In genomic region chr1:8439015-8439702, GRCh38 we compare ENCODE assay signal across 8 cellular contexts.
DNase-seq lines count a peak whose midpoint lies in the region; FAIRE-seq and TF ChIP-seq lines count a peak whose summit lies in the region.

No MANE protein-coding gene starts in this region.

- no peaks in the 10 kb centered on the region for H4K20me1 ChIP-seq in endothelial cell of umbilical vein (replicated peaks; ENCODE audit: control insufficient read depth, extremely low read depth, insufficient read depth, low read length)

- no TSS peak for BruUV-seq in endothelial cell of umbilical vein (replicated peaks; lab: Mats Ljungman, UMichigan)

- no peaks in the 10 kb centered on the region for H3K27me3 ChIP-seq in endothelial cell of umbilical vein (ENCODE audit: control insufficient read depth in 2 of 2, insufficient read depth in 2 of 2, low read length in 2 of 2)

- H3K4me3 Mint-ChIP-seq in mesothelial cell of epicardium: peak overlapping the region; percentile 16
- no peak overlapping the region for H3K4me3 Mint-ChIP-seq in activated T-helper 1 cell treated with anti-CD3 and anti-CD28 coated beads, Interleukin-12 subunit alpha, Interleukin-12 subunit beta, Interleukin-2, Interleukin-4 antibody, amounts not matched to agents 30 ng/mL and 10 ng/mL and 1 ng/mL, durations not matched to agents 14 hours and 24 hours and 36 hours

- H3K9me1 ChIP-seq in endothelial cell of umbilical vein (replicated peaks; ENCODE audit: control insufficient read depth, extremely low read depth, insufficient read depth, low read length): no peaks in the 10 kb centered on the region

- H3K4me3 ChIP-seq in endothelial cell of umbilical vein (replicated peaks in 1 of 3; ENCODE audit: insufficient read depth in 1 of 3, low read depth in 1 of 3, low read length in 3 of 3): no peak overlapping the region
- no peak overlapping the region for H3K4me3 ChIP-seq in urinary bladder (ENCODE audit: low read depth, low read length)

- H2AFZ ChIP-seq in endothelial cell of umbilical vein (ENCODE audit: low read depth, low read length): no peak overlapping the region

- peak overlapping the region; percentile 89 for H3K27ac Mint-ChIP-seq in mesothelial cell of epicardium
- H3K27ac Mint-ChIP-seq in activated T-helper 1 cell treated with anti-CD3 and anti-CD28 coated beads, Interleukin-12 subunit alpha, Interleukin-12 subunit beta, Interleukin-2, Interleukin-4 antibody, amounts not matched to agents 30 ng/mL and 10 ng/mL and 1 ng/mL, durations not matched to agents 14 hours and 24 hours and 36 hours: no peak overlapping the region

- H3K4me1 Mint-ChIP-seq in mesothelial cell of epicardium: peaks cover 26% of the 10 kb centered on the region
- peaks cover 7% of the 10 kb centered on the region for H3K4me1 Mint-ChIP-seq in activated T-helper 1 cell treated with anti-CD3 and anti-CD28 coated beads, Interleukin-12 subunit alpha, Interleukin-12 subunit beta, Interleukin-2, Interleukin-4 antibody, amounts not matched to agents 30 ng/mL and 10 ng/mL and 1 ng/mL, durations not matched to agents 14 hours and 24 hours and 36 hours (ENCODE audit: low read depth)

- TF ChIP-seq POLR2A in GM12892 (IDR thresholded peaks at IDR 0.05; ENCODE audit: low read depth, low read length) (no peak), endothelial cell of umbilical vein (IDR thresholded peaks at IDR 0.05; ENCODE audit: low read depth, low read length) (no peak)

- H3K27me3 Mint-ChIP-seq in mesothelial cell of epicardium (ENCODE audit: low read depth): no peaks in the 10 kb centered on the region
- no peaks in the 10 kb centered on the region for H3K27me3 Mint-ChIP-seq in activated T-helper 1 cell treated with anti-CD3 and anti-CD28 coated beads, Interleukin-12 subunit alpha, Interleukin-12 subunit beta, Interleukin-2, Interleukin-4 antibody, amounts not matched to agents 30 ng/mL and 10 ng/mL and 1 ng/mL, durations not matched to agents 14 hours and 24 hours and 36 hours (ENCODE audit: insufficient read depth)

- H3K36me3 ChIP-seq in endothelial cell of umbilical vein (ENCODE audit: control insufficient read depth in 2 of 2, extremely low read depth in 1 of 2, insufficient read depth in 2 of 2, low read length in 2 of 2) (no peaks in the 10 kb centered on the region), urinary bladder (ENCODE audit: insufficient read depth) (no peaks in the 10 kb centered on the region)

- CTCF ChIA-PET in endothelial cell of umbilical vein (lab: Charles Lee): interaction anchor here (0.8 to 1.7 kb wide), 8 partner anchors 10 to 410 kb away, joined by 3 to 4 read pairs (median 3); no protein-coding TSS in a partner anchor

- FAIRE-seq in GM12892 (lab: Jason Lieb, UNC): peak; percentile 81
- peak; percentile 76 for FAIRE-seq in endothelial cell of umbilical vein (lab: Jason Lieb, UNC)
- FAIRE-seq in HTR-8/SVneo (lab: Jason Lieb, UNC): no peak

- peaks cover 11% of the 10 kb centered on the region for H3K4me1 ChIP-seq in endothelial cell of umbilical vein (ENCODE audit: control insufficient read depth, extremely low read depth, insufficient read depth, low read length)
- H3K4me1 ChIP-seq in urinary bladder (ENCODE audit: insufficient read depth): peaks cover 2% of the 10 kb centered on the region

- POLR2A ChIA-PET in endothelial cell of umbilical vein (lab: Charles Lee): no interaction called here

- WGBS in urinary bladder: 17% methylated on average over 8 of the region's 8 CpGs

- no peak for TF ChIP-seq CTCF in endothelial cell of umbilical vein (IDR thresholded peaks at IDR 0.05; ENCODE audit: extremely low read depth in 1 of 2, insufficient read depth in 1 of 2, low read depth in 1 of 2, low read length in 2 of 2)
- TF ChIP-seq CTCF in mesothelial cell of epicardium (IDR thresholded peaks at IDR 0.05; ENCODE audit: unreplicated experiment): no peak

- peaks cover 10% of the 10 kb centered on the region for H3K36me3 Mint-ChIP-seq in mesothelial cell of epicardium
- peaks cover 6% of the 10 kb centered on the region for H3K36me3 Mint-ChIP-seq in activated T-helper 1 cell treated with anti-CD3 and anti-CD28 coated beads, Interleukin-12 subunit alpha, Interleukin-12 subunit beta, Interleukin-2, Interleukin-4 antibody, amounts not matched to agents 30 ng/mL and 10 ng/mL and 1 ng/mL, durations not matched to agents 14 hours and 24 hours and 36 hours (ENCODE audit: low read depth)

- H3K27ac ChIP-seq in endothelial cell of umbilical vein (ENCODE audit: insufficient read depth, low read depth, low read length) (peak overlapping the region; percentile 35), urinary bladder (ENCODE audit: low read depth) (peak overlapping the region; percentile 45)

- H3K9me3 Mint-ChIP-seq in mesothelial cell of epicardium: peaks cover 7% of the 10 kb centered on the region
- H3K9me3 Mint-ChIP-seq in activated T-helper 1 cell treated with anti-CD3 and anti-CD28 coated beads, Interleukin-12 subunit alpha, Interleukin-12 subunit beta, Interleukin-2, Interleukin-4 antibody, amounts not matched to agents 30 ng/mL and 10 ng/mL and 1 ng/mL, durations not matched to agents 14 hours and 24 hours and 36 hours: no peaks in the 10 kb centered on the region

- H3K9ac ChIP-seq in endothelial cell of umbilical vein (replicated peaks; ENCODE audit: extremely low read depth, insufficient read depth, low read length): no peak overlapping the region

- intact Hi-C loops in endothelial cell of umbilical vein (cut with micrococcal nuclease): no loop called here
- intact Hi-C loops in activated T-helper 1 cell treated with anti-CD3 and anti-CD28 coated beads, Interleukin-12 subunit alpha, Interleukin-12 subunit beta, Interleukin-2, Interleukin-4 antibody, amounts not matched to agents 30 ng/mL and 10 ng/mL and 1 ng/mL, durations not matched to agents 14 hours and 24 hours and 36 hours (cut with micrococcal nuclease): no loop called here

- no peaks in the 10 kb centered on the region for H3K9me3 ChIP-seq in endothelial cell of umbilical vein (replicated peaks; ENCODE audit: control insufficient read depth, insufficient read depth, low read length)

- DNase-seq in GM12892 (ENCODE audit: insufficient read length) (peak; percentile 42), LHCN-M2 (ENCODE audit: low read depth) (peak; percentile 85), SHP77 treated with DMSO at 0.1 percent for 48 hours (lab: John Stamatoyannopoulos, UW) (peak; percentile 11), endothelial cell of umbilical vein (ENCODE audit: low read depth, low spot score) (peak; percentile 90), mesothelial cell of epicardium (ENCODE audit: low spot score in 2 of 2, unreplicated experiment in 2 of 2) (peak; percentile 50 to 61), HTR-8/SVneo (ENCODE audit: insufficient read length, low spot score) (no peak)
- no peak for DNase-seq in activated T-helper 1 cell treated with anti-CD3 and anti-CD28 coated beads, Interleukin-12 subunit alpha, Interleukin-12 subunit beta, Interleukin-2, Interleukin-4 antibody, amounts not matched to agents 30 ng/mL and 10 ng/mL and 1 ng/mL, durations not matched to agents 14 hours and 24 hours and 36 hours (ENCODE audit: low spot score)

- peak overlapping the region; percentile 6 for H3K4me2 ChIP-seq in endothelial cell of umbilical vein (ENCODE audit: insufficient read depth, low read length)

- dilution Hi-C loops in endothelial cell of umbilical vein (cut with MboI; ENCODE audit: extremely low pct_ligation_motif_present, low sequenced_read_pairs): no loop called here

- no peaks in the 10 kb centered on the region for H3K79me2 ChIP-seq in endothelial cell of umbilical vein (ENCODE audit: control insufficient read depth, insufficient read depth, low read length)

TF ChIP-seq in endothelial cell of umbilical vein, 7 proteins besides CTCF, POLR2A, EP300 and RAD21:
- TF ChIP-seq MYC (IDR thresholded peaks at IDR 0.05; ENCODE audit: low read depth, low read length) (no peak), MAX (IDR thresholded peaks at IDR 0.05; ENCODE audit: insufficient read depth, insufficient read length) (no peak), GATA2 (IDR thresholded peaks at IDR 0.05; ENCODE audit: insufficient read depth, insufficient read length, low read depth, low read length) (no peak), EZH2 (IDR thresholded peaks at IDR 0.05; ENCODE audit: borderline replicate concordance, low read depth, low read length, severe bottlenecking) (no peak), JUN (IDR thresholded peaks at IDR 0.05; ENCODE audit: borderline replicate concordance, insufficient read depth, insufficient read length, low read depth) (no peak), FOS (IDR thresholded peaks at IDR 0.05; ENCODE audit: borderline replicate concordance, insufficient read depth, low read length) (no peak), POLR2AphosphoS5 (IDR thresholded peaks at IDR 0.05; ENCODE audit: insufficient read depth, low read depth, low read length) (no peak)
TF ChIP-seq in endothelial cell of umbilical vein: peak in this region for 0.

Comparison
In these comparisons a context has a peak if more than half of its experiments do, and no peak if none do; other contexts are left out.
1. DNase-seq: peak in GM12892 (single experiment), LHCN-M2 (single experiment), SHP77 treated with DMSO at 0.1 percent for 48 hours (single experiment), endothelial cell of umbilical vein (single experiment) and mesothelial cell of epicardium (2 of 2); none in HTR-8/SVneo (single experiment) and activated T-helper 1 cell treated with anti-CD3 and anti-CD28 coated beads, Interleukin-12 subunit alpha, Interleukin-12 subunit beta, Interleukin-2, Interleukin-4 antibody, amounts not matched to agents 30 ng/mL and 10 ng/mL and 1 ng/mL, durations not matched to agents 14 hours and 24 hours and 36 hours (single experiment).